Comparison of ENCODE assay signal across 1 cellular context in the genomic region with DNA sequence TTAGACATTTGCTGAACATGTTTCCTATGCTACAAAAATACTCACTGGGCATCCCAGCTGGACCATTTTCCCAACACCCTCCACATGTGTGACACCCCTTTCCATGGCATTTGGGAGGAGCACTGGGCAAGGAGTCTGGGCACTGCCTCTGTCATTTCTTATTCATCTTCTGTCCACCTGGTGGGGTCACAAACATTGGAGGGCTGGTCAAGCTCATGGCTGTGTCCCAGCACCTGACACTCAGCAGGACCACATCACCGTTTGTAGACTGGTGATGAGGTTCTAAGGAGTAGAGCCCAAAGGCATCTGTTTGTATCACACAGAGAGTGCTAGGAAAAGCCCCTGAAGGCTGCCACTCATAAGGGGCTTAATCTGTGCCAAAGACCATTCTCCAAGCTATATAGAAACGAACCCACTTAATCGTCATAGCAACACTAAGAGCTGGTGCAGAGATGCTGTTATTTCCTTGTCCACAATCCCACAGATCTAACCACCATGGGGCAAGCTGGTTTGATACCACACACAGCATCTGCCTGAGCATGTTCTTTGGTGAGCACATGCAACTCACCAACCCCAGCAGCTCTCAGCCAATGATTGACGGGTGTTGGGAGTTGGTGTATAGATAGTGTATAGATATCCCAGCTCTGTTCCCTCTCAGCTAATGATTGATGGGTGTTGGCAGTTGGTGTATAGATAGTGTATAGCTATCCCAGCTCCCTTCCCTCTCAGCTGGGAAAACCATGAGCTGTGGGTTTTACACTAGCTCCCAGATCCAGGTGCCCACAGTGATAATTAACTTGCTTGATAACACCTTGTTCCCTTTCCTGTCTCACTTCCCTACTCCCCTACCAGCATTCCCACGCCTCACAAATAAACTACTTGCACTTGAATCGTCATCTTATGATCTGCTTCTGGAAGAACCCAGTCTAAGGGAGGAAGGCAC.
TF ChIP-seq lines count a peak whose summit lies in the region.

No MANE protein-coding gene starts in this region.

TF ChIP-seq in H1, 55 proteins besides CTCF, POLR2A, EP300 and RAD21:
- no peak for TF ChIP-seq SIN3A (conservative IDR thresholded peaks at IDR 0.05 in 1 of 2, IDR thresholded peaks at IDR 0.05 in 1 of 2; ENCODE audit: low read depth in 1 of 2, low read length in 2 of 2)
- TF ChIP-seq, protein P1, sequence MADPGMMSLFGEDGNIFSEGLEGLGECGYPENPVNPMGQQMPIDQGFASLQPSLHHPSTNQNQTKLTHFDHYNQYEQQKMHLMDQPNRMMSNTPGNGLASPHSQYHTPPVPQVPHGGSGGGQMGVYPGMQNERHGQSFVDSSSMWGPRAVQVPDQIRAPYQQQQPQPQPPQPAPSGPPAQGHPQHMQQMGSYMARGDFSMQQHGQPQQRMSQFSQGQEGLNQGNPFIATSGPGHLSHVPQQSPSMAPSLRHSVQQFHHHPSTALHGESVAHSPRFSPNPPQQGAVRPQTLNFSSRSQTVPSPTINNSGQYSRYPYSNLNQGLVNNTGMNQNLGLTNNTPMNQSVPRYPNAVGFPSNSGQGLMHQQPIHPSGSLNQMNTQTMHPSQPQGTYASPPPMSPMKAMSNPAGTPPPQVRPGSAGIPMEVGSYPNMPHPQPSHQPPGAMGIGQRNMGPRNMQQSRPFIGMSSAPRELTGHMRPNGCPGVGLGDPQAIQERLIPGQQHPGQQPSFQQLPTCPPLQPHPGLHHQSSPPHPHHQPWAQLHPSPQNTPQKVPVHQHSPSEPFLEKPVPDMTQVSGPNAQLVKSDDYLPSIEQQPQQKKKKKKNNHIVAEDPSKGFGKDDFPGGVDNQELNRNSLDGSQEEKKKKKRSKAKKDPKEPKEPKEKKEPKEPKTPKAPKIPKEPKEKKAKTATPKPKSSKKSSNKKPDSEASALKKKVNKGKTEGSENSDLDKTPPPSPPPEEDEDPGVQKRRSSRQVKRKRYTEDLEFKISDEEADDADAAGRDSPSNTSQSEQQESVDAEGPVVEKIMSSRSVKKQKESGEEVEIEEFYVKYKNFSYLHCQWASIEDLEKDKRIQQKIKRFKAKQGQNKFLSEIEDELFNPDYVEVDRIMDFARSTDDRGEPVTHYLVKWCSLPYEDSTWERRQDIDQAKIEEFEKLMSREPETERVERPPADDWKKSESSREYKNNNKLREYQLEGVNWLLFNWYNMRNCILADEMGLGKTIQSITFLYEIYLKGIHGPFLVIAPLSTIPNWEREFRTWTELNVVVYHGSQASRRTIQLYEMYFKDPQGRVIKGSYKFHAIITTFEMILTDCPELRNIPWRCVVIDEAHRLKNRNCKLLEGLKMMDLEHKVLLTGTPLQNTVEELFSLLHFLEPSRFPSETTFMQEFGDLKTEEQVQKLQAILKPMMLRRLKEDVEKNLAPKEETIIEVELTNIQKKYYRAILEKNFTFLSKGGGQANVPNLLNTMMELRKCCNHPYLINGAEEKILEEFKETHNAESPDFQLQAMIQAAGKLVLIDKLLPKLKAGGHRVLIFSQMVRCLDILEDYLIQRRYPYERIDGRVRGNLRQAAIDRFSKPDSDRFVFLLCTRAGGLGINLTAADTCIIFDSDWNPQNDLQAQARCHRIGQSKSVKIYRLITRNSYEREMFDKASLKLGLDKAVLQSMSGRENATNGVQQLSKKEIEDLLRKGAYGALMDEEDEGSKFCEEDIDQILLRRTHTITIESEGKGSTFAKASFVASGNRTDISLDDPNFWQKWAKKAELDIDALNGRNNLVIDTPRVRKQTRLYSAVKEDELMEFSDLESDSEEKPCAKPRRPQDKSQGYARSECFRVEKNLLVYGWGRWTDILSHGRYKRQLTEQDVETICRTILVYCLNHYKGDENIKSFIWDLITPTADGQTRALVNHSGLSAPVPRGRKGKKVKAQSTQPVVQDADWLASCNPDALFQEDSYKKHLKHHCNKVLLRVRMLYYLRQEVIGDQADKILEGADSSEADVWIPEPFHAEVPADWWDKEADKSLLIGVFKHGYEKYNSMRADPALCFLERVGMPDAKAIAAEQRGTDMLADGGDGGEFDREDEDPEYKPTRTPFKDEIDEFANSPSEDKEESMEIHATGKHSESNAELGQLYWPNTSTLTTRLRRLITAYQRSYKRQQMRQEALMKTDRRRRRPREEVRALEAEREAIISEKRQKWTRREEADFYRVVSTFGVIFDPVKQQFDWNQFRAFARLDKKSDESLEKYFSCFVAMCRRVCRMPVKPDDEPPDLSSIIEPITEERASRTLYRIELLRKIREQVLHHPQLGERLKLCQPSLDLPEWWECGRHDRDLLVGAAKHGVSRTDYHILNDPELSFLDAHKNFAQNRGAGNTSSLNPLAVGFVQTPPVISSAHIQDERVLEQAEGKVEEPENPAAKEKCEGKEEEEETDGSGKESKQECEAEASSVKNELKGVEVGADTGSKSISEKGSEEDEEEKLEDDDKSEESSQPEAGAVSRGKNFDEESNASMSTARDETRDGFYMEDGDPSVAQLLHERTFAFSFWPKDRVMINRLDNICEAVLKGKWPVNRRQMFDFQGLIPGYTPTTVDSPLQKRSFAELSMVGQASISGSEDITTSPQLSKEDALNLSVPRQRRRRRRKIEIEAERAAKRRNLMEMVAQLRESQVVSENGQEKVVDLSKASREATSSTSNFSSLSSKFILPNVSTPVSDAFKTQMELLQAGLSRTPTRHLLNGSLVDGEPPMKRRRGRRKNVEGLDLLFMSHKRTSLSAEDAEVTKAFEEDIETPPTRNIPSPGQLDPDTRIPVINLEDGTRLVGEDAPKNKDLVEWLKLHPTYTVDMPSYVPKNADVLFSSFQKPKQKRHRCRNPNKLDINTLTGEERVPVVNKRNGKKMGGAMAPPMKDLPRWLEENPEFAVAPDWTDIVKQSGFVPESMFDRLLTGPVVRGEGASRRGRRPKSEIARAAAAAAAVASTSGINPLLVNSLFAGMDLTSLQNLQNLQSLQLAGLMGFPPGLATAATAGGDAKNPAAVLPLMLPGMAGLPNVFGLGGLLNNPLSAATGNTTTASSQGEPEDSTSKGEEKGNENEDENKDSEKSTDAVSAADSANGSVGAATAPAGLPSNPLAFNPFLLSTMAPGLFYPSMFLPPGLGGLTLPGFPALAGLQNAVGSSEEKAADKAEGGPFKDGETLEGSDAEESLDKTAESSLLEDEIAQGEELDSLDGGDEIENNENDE (IDR thresholded peaks at IDR 0.05; ENCODE audit: insufficient replicate concordance, low read length), result no peak
- no peak for TF ChIP-seq RFX5 (IDR thresholded peaks at IDR 0.05; ENCODE audit: borderline replicate concordance, low read depth, low read length)
- TF ChIP-seq FOSL1 (IDR thresholded peaks at IDR 0.05; ENCODE audit: insufficient read depth, low read depth, low read length), result no peak
- no peak for TF ChIP-seq PHF8 (conservative IDR thresholded peaks at IDR 0.05; ENCODE audit: low read depth, low read length)
- TF ChIP-seq BACH1 (IDR thresholded peaks at IDR 0.05; ENCODE audit: low read length), result no peak
- TF ChIP-seq, protein P2, sequence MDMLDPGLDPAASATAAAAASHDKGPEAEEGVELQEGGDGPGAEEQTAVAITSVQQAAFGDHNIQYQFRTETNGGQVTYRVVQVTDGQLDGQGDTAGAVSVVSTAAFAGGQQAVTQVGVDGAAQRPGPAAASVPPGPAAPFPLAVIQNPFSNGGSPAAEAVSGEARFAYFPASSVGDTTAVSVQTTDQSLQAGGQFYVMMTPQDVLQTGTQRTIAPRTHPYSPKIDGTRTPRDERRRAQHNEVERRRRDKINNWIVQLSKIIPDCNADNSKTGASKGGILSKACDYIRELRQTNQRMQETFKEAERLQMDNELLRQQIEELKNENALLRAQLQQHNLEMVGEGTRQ (IDR thresholded peaks at IDR 0.05; ENCODE audit: low read length), result no peak
- no peak for TF ChIP-seq SP2 (IDR thresholded peaks at IDR 0.05; ENCODE audit: low read length)
